Comparison of ENCODE assay signal across 2 cellular contexts in the genomic region with DNA sequence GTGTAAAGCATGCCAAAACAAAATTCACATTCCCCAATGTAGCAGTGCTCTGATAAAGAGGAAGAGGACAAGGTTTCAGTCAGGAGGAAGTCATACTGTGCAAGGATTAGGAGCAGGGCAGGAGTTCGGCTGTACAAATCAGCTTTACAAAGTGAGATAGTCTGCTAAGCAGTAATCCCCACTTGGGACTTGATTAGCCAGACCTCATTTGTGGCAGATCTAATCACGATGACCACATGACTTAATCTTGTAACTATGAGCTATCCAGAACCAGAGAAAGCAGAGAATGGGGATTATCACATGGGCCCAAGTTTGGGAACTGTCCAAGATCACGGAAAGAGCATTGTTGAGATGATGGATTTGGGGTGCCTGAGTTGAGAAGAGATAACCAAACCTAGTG.
TF ChIP-seq lines count a peak whose summit lies in the region.

No MANE protein-coding gene starts in this region.

TF ChIP-seq in HEK293, 187 proteins besides CTCF, POLR2A, EP300 and RAD21 (continued from another document):
- no peak for TF ChIP-seq ZNF768 (tag by site-specific recombination; IDR thresholded peaks at IDR 0.05)
- TF ChIP-seq ZFHX2 (tag by site-specific recombination; conservative IDR thresholded peaks at IDR 0.05), result no peak
- TF ChIP-seq ZNF600 (tag by site-specific recombination; IDR thresholded peaks at IDR 0.05), result peak; percentile 76
- no peak for TF ChIP-seq KLF1 (tag by site-specific recombination; IDR thresholded peaks at IDR 0.05)
- no peak for TF ChIP-seq ZFP3 (tag by site-specific recombination; IDR thresholded peaks at IDR 0.05; ENCODE audit: low read depth)
- TF ChIP-seq ZBTB17 (tag by site-specific recombination; IDR thresholded peaks at IDR 0.05), result peak; percentile 92
- no peak for TF ChIP-seq ZNF10 (tag by site-specific recombination; IDR thresholded peaks at IDR 0.05)
- no peak for TF ChIP-seq ZNF664 (tag by site-specific recombination; IDR thresholded peaks at IDR 0.05)
- TF ChIP-seq, protein P1, sequence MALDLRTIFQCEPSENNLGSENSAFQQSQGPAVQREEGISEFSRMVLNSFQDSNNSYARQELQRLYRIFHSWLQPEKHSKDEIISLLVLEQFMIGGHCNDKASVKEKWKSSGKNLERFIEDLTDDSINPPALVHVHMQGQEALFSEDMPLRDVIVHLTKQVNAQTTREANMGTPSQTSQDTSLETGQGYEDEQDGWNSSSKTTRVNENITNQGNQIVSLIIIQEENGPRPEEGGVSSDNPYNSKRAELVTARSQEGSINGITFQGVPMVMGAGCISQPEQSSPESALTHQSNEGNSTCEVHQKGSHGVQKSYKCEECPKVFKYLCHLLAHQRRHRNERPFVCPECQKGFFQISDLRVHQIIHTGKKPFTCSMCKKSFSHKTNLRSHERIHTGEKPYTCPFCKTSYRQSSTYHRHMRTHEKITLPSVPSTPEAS (tag by site-specific recombination; IDR thresholded peaks at IDR 0.05), result no peak
- TF ChIP-seq SP7 (tag by site-specific recombination; IDR thresholded peaks at IDR 0.05), result no peak
- no peak for TF ChIP-seq ZNF221 (tag by site-specific recombination; IDR thresholded peaks at IDR 0.05; ENCODE audit: borderline replicate concordance)
- TF ChIP-seq ZNF366 (tag by site-specific recombination; conservative IDR thresholded peaks at IDR 0.05), result peak; percentile 15; the same call in 1 of the 2 replicates
- TF ChIP-seq, protein P2, sequence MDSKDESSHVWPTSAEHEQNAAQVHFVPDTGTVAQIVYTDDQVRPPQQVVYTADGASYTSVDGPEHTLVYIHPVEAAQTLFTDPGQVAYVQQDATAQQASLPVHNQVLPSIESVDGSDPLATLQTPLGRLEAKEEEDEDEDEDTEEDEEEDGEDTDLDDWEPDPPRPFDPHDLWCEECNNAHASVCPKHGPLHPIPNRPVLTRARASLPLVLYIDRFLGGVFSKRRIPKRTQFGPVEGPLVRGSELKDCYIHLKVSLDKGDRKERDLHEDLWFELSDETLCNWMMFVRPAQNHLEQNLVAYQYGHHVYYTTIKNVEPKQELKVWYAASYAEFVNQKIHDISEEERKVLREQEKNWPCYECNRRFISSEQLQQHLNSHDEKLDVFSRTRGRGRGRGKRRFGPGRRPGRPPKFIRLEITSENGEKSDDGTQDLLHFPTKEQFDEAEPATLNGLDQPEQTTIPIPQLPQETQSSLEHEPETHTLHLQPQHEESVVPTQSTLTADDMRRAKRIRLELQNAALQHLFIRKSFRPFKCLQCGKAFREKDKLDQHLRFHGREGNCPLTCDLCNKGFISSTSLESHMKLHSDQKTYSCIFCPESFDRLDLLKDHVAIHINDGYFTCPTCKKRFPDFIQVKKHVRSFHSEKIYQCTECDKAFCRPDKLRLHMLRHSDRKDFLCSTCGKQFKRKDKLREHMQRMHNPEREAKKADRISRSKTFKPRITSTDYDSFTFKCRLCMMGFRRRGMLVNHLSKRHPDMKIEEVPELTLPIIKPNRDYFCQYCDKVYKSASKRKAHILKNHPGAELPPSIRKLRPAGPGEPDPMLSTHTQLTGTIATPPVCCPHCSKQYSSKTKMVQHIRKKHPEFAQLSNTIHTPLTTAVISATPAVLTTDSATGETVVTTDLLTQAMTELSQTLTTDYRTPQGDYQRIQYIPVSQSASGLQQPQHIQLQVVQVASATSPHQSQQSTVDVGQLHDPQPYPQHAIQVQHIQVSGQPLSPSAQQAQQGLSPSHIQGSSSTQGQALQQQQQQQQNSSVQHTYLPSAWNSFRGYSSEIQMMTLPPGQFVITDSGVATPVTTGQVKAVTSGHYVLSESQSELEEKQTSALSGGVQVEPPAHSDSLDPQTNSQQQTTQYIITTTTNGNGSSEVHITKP (tag by site-specific recombination; IDR thresholded peaks at IDR 0.05), result peak; percentile 20; the same call in 1 of the 2 replicates
- TF ChIP-seq ZNF843 (tag by site-specific recombination; IDR thresholded peaks at IDR 0.05), result 0 out of 2 replicates have a peak, but pooled peaks have one; percentile 35
- TF ChIP-seq ZIC2 (tag by site-specific recombination; IDR thresholded peaks at IDR 0.05), result 0 out of 2 replicates have a peak, but pooled peaks have one; percentile 11
- no peak for TF ChIP-seq ZNF629 (tag by site-specific recombination; IDR thresholded peaks at IDR 0.05)
- TF ChIP-seq, protein P3, sequence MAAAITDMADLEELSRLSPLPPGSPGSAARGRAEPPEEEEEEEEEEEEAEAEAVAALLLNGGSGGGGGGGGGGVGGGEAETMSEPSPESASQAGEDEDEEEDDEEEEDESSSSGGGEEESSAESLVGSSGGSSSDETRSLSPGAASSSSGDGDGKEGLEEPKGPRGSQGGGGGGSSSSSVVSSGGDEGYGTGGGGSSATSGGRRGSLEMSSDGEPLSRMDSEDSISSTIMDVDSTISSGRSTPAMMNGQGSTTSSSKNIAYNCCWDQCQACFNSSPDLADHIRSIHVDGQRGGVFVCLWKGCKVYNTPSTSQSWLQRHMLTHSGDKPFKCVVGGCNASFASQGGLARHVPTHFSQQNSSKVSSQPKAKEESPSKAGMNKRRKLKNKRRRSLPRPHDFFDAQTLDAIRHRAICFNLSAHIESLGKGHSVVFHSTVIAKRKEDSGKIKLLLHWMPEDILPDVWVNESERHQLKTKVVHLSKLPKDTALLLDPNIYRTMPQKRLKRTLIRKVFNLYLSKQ (tag by site-specific recombination; IDR thresholded peaks at IDR 0.05; ENCODE audit: borderline replicate concordance), result no peak

TF ChIP-seq in SK-N-SH, 30 proteins besides CTCF, POLR2A, EP300 and RAD21 (continued from another document):
- TF ChIP-seq MEF2A (IDR thresholded peaks at IDR 0.05; ENCODE audit: borderline replicate concordance, low read depth) (no peak), FOXJ3 (CRISPR knock-in tag; IDR thresholded peaks at IDR 0.05) (no peak), ELF1 (IDR thresholded peaks at IDR 0.05) (no peak), GATA2 (CRISPR knock-in tag; IDR thresholded peaks at IDR 0.05) (peak; percentile 44), YY1 (IDR thresholded peaks at IDR 0.05; ENCODE audit: low read depth) (no peak), SMC3 (IDR thresholded peaks at IDR 0.05; ENCODE audit: low read depth, low read length) (no peak), NRF1 (IDR thresholded peaks at IDR 0.05; ENCODE audit: low read depth, low read length) (no peak), POLR2AphosphoS5 (IDR thresholded peaks at IDR 0.05; ENCODE audit: low read depth, low read length) (no peak; the same call in 1 of the 2 replicates), RFX5 (IDR thresholded peaks at IDR 0.05; ENCODE audit: low read length) (no peak), TCF12 (IDR thresholded peaks at IDR 0.05) (peak; percentile 59), FOSL2 (IDR thresholded peaks at IDR 0.05; ENCODE audit: borderline replicate concordance, low read depth) (0 out of 2 replicates have a peak, but pooled peaks have one; percentile 9), MXI1 (IDR thresholded peaks at IDR 0.05; ENCODE audit: low read depth, low read length) (0 out of 2 replicates have a peak, but pooled peaks have one; percentile 9), RXRA (IDR thresholded peaks at IDR 0.05; ENCODE audit: borderline replicate concordance, low read depth) (no peak), CHD2 (IDR thresholded peaks at IDR 0.05; ENCODE audit: low read length, partially characterized antibody) (no peak), TEAD4 (IDR thresholded peaks at IDR 0.05; ENCODE audit: borderline replicate concordance, insufficient read depth) (no peak), RCOR1 (IDR thresholded peaks at IDR 0.05; ENCODE audit: low read length) (no peak), NFIC (IDR thresholded peaks at IDR 0.05; ENCODE audit: borderline replicate concordance) (no peak)
- TF ChIP-seq, protein P4, sequence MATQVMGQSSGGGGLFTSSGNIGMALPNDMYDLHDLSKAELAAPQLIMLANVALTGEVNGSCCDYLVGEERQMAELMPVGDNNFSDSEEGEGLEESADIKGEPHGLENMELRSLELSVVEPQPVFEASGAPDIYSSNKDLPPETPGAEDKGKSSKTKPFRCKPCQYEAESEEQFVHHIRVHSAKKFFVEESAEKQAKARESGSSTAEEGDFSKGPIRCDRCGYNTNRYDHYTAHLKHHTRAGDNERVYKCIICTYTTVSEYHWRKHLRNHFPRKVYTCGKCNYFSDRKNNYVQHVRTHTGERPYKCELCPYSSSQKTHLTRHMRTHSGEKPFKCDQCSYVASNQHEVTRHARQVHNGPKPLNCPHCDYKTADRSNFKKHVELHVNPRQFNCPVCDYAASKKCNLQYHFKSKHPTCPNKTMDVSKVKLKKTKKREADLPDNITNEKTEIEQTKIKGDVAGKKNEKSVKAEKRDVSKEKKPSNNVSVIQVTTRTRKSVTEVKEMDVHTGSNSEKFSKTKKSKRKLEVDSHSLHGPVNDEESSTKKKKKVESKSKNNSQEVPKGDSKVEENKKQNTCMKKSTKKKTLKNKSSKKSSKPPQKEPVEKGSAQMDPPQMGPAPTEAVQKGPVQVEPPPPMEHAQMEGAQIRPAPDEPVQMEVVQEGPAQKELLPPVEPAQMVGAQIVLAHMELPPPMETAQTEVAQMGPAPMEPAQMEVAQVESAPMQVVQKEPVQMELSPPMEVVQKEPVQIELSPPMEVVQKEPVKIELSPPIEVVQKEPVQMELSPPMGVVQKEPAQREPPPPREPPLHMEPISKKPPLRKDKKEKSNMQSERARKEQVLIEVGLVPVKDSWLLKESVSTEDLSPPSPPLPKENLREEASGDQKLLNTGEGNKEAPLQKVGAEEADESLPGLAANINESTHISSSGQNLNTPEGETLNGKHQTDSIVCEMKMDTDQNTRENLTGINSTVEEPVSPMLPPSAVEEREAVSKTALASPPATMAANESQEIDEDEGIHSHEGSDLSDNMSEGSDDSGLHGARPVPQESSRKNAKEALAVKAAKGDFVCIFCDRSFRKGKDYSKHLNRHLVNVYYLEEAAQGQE (IDR thresholded peaks at IDR 0.05; ENCODE audit: low read depth, low read length), result no peak
- TF ChIP-seq, protein P5, sequence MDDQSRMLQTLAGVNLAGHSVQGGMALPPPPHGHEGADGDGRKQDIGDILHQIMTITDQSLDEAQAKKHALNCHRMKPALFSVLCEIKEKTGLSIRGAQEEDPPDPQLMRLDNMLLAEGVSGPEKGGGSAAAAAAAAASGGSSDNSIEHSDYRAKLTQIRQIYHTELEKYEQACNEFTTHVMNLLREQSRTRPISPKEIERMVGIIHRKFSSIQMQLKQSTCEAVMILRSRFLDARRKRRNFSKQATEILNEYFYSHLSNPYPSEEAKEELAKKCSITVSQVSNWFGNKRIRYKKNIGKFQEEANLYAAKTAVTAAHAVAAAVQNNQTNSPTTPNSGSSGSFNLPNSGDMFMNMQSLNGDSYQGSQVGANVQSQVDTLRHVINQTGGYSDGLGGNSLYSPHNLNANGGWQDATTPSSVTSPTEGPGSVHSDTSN (IDR thresholded peaks at IDR 0.05), result no peak
- TF ChIP-seq, protein P6, sequence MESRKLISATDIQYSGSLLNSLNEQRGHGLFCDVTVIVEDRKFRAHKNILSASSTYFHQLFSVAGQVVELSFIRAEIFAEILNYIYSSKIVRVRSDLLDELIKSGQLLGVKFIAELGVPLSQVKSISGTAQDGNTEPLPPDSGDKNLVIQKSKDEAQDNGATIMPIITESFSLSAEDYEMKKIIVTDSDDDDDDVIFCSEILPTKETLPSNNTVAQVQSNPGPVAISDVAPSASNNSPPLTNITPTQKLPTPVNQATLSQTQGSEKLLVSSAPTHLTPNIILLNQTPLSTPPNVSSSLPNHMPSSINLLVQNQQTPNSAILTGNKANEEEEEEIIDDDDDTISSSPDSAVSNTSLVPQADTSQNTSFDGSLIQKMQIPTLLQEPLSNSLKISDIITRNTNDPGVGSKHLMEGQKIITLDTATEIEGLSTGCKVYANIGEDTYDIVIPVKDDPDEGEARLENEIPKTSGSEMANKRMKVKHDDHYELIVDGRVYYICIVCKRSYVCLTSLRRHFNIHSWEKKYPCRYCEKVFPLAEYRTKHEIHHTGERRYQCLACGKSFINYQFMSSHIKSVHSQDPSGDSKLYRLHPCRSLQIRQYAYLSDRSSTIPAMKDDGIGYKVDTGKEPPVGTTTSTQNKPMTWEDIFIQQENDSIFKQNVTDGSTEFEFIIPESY (IDR thresholded peaks at IDR 0.05; ENCODE audit: borderline replicate concordance, low read depth), result no peak
- TF ChIP-seq, protein P7, sequence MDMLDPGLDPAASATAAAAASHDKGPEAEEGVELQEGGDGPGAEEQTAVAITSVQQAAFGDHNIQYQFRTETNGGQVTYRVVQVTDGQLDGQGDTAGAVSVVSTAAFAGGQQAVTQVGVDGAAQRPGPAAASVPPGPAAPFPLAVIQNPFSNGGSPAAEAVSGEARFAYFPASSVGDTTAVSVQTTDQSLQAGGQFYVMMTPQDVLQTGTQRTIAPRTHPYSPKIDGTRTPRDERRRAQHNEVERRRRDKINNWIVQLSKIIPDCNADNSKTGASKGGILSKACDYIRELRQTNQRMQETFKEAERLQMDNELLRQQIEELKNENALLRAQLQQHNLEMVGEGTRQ (IDR thresholded peaks at IDR 0.05; ENCODE audit: borderline replicate concordance, low read depth, low read length), result no peak
- TF ChIP-seq, protein P8, sequence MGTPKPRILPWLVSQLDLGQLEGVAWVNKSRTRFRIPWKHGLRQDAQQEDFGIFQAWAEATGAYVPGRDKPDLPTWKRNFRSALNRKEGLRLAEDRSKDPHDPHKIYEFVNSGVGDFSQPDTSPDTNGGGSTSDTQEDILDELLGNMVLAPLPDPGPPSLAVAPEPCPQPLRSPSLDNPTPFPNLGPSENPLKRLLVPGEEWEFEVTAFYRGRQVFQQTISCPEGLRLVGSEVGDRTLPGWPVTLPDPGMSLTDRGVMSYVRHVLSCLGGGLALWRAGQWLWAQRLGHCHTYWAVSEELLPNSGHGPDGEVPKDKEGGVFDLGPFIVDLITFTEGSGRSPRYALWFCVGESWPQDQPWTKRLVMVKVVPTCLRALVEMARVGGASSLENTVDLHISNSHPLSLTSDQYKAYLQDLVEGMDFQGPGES (IDR thresholded peaks at IDR 0.05; ENCODE audit: low read depth, low read length), result no peak
- TF ChIP-seq, protein P9, sequence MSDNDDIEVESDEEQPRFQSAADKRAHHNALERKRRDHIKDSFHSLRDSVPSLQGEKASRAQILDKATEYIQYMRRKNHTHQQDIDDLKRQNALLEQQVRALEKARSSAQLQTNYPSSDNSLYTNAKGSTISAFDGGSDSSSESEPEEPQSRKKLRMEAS (IDR thresholded peaks at IDR 0.05; ENCODE audit: low read depth), result no peak
